8 cellular contexts compared by ENCODE assay signal in genomic region chr12:57744777-57745484, GRCh38. TPM values are rescaled to one million over a fixed set of nuclear protein-coding genes. Genes with fewer than 3 reads are reported as not detected.
DNase-seq lines count a peak whose midpoint lies in the region; ATAC-seq and TF ChIP-seq lines count a peak whose summit lies in the region.

TSS of gene TSPAN31 (plus strand) at chr12:57745039. CDS start at chr12:57745155, 116 bp downstream.

- peaks cover 26 to 38% of the 10 kb centered on the region in 2 experiments for H3K36me3 ChIP-seq in SK-N-SH (replicated peaks in 1 of 2; ENCODE audit: control insufficient read depth in 1 of 2, insufficient read depth in 2 of 2, low read length in 1 of 2)
- peaks cover 0 to 34% of the 10 kb centered on the region in 2 donors for H3K36me3 ChIP-seq in gastroesophageal sphincter
- peaks cover 18 to 43% of the 10 kb centered on the region in 2 donors for H3K36me3 ChIP-seq in neuronal stem cell (replicated peaks in 1 of 2; ENCODE audit: control insufficient read depth in 2 of 2, insufficient read depth in 2 of 2, low read length in 2 of 2)
- peaks cover 13 to 36% (median 26%) of the 10 kb centered on the region in 5 donors for H3K36me3 ChIP-seq in subcutaneous abdominal adipose tissue (ENCODE audit: control insufficient read depth in 5 of 5, insufficient read depth in 5 of 5, low read length in 5 of 5)

- H3K9ac ChIP-seq in SK-N-SH, result peak within 1 kb of the TSS; percentile 99
- H3K9ac ChIP-seq in neuronal stem cell (ENCODE audit: low read depth, low read length, poor library complexity), result peak within 1 kb of the TSS; percentile 79
- peak within 1 kb of the TSS; percentile 93 to 99 (median 98) for H3K9ac ChIP-seq in subcutaneous abdominal adipose tissue (ENCODE audit: low read length in 5 of 5)

- 1% methylated on average over 26 of the region's 29 CpGs for WGBS in SK-N-SH (ENCODE audit: low lambda C conversion rate)
- WGBS in gastroesophageal sphincter (ENCODE audit: low coverage in 1 of 2), 2 donors, result 0% methylated on average over 7 to 12 of the region's 29 CpGs
- WGBS in neuronal stem cell (ENCODE audit: extremely low coverage in 2 of 2, insufficient read length in 2 of 2, insufficient replicate concordance in 1 of 2), 2 donors, result no CpG with 5 or more reads among the region's 29 CpGs

- POLR2A ChIA-PET in SK-N-SH (lab: Yijun Ruan, JAX), result interaction anchor here (0.5 to 2.1 kb wide), 10 partner anchors 9 to 153 kb away, joined by 3 to 18 read pairs (median 4); no protein-coding TSS in a partner anchor

- peak within 1 kb of the TSS; percentile 81 to 82 for H3K4me3 ChIP-seq in SK-N-SH (ENCODE audit: low read depth in 2 of 2, low read length in 1 of 2)
- H3K4me3 ChIP-seq in gastroesophageal sphincter, result peak within 1 kb of the TSS; percentile 85 to 90
- H3K4me3 ChIP-seq in neuronal stem cell (ENCODE audit: low read length in 2 of 2), result peak within 1 kb of the TSS; percentile 82 to 87
- peak within 1 kb of the TSS; percentile 88 to 96 (median 92) for H3K4me3 ChIP-seq in subcutaneous abdominal adipose tissue (ENCODE audit: low read depth in 1 of 5, low read length in 5 of 5)

- TF ChIP-seq RAD21 in SK-N-SH (IDR thresholded peaks at IDR 0.05; ENCODE audit: low read length), result no peak

- H2BK120ac ChIP-seq in neuronal stem cell (ENCODE audit: low read depth, low read length), result no peak within 1 kb of the TSS

- peaks cover 32% of the 10 kb centered on the region for H3F3A ChIP-seq in SK-N-SH (replicated peaks; ENCODE audit: insufficient read depth)

- H3K18ac ChIP-seq in neuronal stem cell (ENCODE audit: low read length), result peak within 1 kb of the TSS; percentile 97

- peak; percentile 78 for ATAC-seq in HG02588 (IDR thresholded peaks at IDR 0.05; ENCODE audit: unreplicated experiment)
- peak; percentile 98 for ATAC-seq in gastroesophageal sphincter

- H3K23ac ChIP-seq in neuronal stem cell (ENCODE audit: low read depth, low read length, poor library complexity), result peak within 1 kb of the TSS; percentile 14

- H3K27ac ChIP-seq in SK-N-SH (ENCODE audit: low read depth in 2 of 2, low read length in 1 of 2) (peak within 1 kb of the TSS; percentile 96 to 98), gastroesophageal sphincter (peak within 1 kb of the TSS; percentile 93 to 97 (median 94)), neuronal stem cell (replicated peaks; ENCODE audit: low read length) (peak within 1 kb of the TSS; percentile 81), subcutaneous abdominal adipose tissue (ENCODE audit: low read depth, low read length) (peak within 1 kb of the TSS; percentile 99)

- CTCF ChIA-PET in SK-N-SH (lab: Yijun Ruan, JAX), result interaction anchor here (0.7 to 3.2 kb wide), 6 partner anchors 9 to 162 kb away, joined by 3 to 18 read pairs (median 8); partner anchors contain the start of gene B4GALNT1

- TF ChIP-seq POLR2A in gastroesophageal sphincter (IDR thresholded peaks at IDR 0.05), result peak in 1 of 2 donors; percentile 36

- H2AK5ac ChIP-seq in neuronal stem cell (ENCODE audit: low read depth, low read length), result peak within 1 kb of the TSS; percentile 51

- H3K4me2 ChIP-seq in SK-N-SH, result peak within 1 kb of the TSS; percentile 87
- H3K4me2 ChIP-seq in neuronal stem cell (ENCODE audit: insufficient read depth, low read length, poor library complexity, severe bottlenecking), result peak within 1 kb of the TSS; percentile 85

- no peak within 1 kb of the TSS for H2BK12ac ChIP-seq in neuronal stem cell (ENCODE audit: low read length)

- no peaks in the 10 kb centered on the region for H3K9me2 ChIP-seq in SK-N-SH

- H2BK5ac ChIP-seq in neuronal stem cell (ENCODE audit: low read length), result no peak within 1 kb of the TSS

- no peak within 1 kb of the TSS for H3K14ac ChIP-seq in neuronal stem cell (ENCODE audit: low read length)

- H3K4ac ChIP-seq in neuronal stem cell (ENCODE audit: low read length), result no peak within 1 kb of the TSS

- H3K79me2 ChIP-seq in SK-N-SH (ENCODE audit: insufficient read depth), result peaks cover 17% of the 10 kb centered on the region

- no peak within 1 kb of the TSS for H4K8ac ChIP-seq in neuronal stem cell (ENCODE audit: low read depth, low read length)

- TF ChIP-seq EP300 in SK-N-SH (IDR thresholded peaks at IDR 0.05; ENCODE audit: borderline replicate concordance in 1 of 2, low read depth in 1 of 2, low read length in 1 of 2) (no peak), gastroesophageal sphincter (IDR thresholded peaks at IDR 0.05) (no peak)

- H3K4me1 ChIP-seq in SK-N-SH (ENCODE audit: control insufficient read depth in 1 of 2, insufficient read depth in 2 of 2, low read depth in 1 of 2, low read length in 1 of 2) (peaks cover 0 to 17% of the 10 kb centered on the region in 2 experiments; a peak in 2 of 4 replicates), gastroesophageal sphincter (peaks cover 0 to 21% (median 6%) of the 10 kb centered on the region in 3 donors), neuronal stem cell (ENCODE audit: control insufficient read depth in 2 of 2, insufficient read depth in 1 of 2, low read depth in 1 of 2, low read length in 2 of 2) (peaks cover 4 to 21% of the 10 kb centered on the region in 2 donors), subcutaneous abdominal adipose tissue (ENCODE audit: control insufficient read depth in 5 of 5, insufficient read depth in 5 of 5, low read length in 5 of 5) (peaks cover 5 to 28% (median 18%) of the 10 kb centered on the region in 5 donors)

- H3K27me3 ChIP-seq in SK-N-SH (ENCODE audit: insufficient read depth) (no peaks in the 10 kb centered on the region), gastroesophageal sphincter (peaks cover 23% of the 10 kb centered on the region), neuronal stem cell (ENCODE audit: control insufficient read depth in 3 of 3, insufficient read depth in 3 of 3, low read depth in 1 of 3, low read length in 3 of 3) (peaks cover 0 to 21% (median 0%) of the 10 kb centered on the region in 3 experiments), subcutaneous abdominal adipose tissue (ENCODE audit: control insufficient read depth in 5 of 5, insufficient read depth in 4 of 5, low read length in 5 of 5) (peaks cover 0 to 13% (median 4%) of the 10 kb centered on the region in 5 donors)

- no peak within 1 kb of the TSS for H2BK15ac ChIP-seq in neuronal stem cell (ENCODE audit: low read length)

- H3K9me3 ChIP-seq in SK-N-SH (no peaks in the 10 kb centered on the region), gastroesophageal sphincter (no peaks in the 10 kb centered on the region), neuronal stem cell (replicated peaks in 1 of 2; ENCODE audit: control insufficient read depth in 2 of 2, insufficient read depth in 1 of 2, low read depth in 1 of 2, low read length in 2 of 2) (no peaks in the 10 kb centered on the region), subcutaneous abdominal adipose tissue (ENCODE audit: control insufficient read depth in 5 of 5, low read length in 5 of 5) (no peaks in the 10 kb centered on the region)

- TF ChIP-seq CTCF in SK-N-SH (IDR thresholded peaks at IDR 0.05) (no peak), gastroesophageal sphincter (IDR thresholded peaks at IDR 0.05) (peak in 1 of 4 experiments; percentile 32)

- DNase-seq in GM04504 (ENCODE audit: low read depth), result peak; percentile 98
- DNase-seq in NCI-H1092 (lab: John Stamatoyannopoulos, UW), result peak; percentile 91
- DNase-seq in SK-N-SH, result peak; percentile 86
- peak; percentile 95 for DNase-seq in activated naive CD4-positive, alpha-beta T cell treated with anti-CD3 and anti-CD28 coated beads, Interleukin-2, amount 50 U/mL, for 16 hours
- peak; percentile 91 for DNase-seq in neuronal stem cell (ENCODE audit: low spot score)

- H4K91ac ChIP-seq in neuronal stem cell (ENCODE audit: low read depth, low read length, poor library complexity), result no peak within 1 kb of the TSS

- H3K79me1 ChIP-seq in neuronal stem cell (ENCODE audit: low read depth, low read length), result no peaks in the 10 kb centered on the region

- H4K20me1 ChIP-seq in SK-N-SH (ENCODE audit: insufficient read depth), result no peaks in the 10 kb centered on the region

- H2AFZ ChIP-seq in SK-N-SH (ENCODE audit: low read depth) (peak within 1 kb of the TSS; percentile 91), neuronal stem cell (ENCODE audit: low read length) (peak within 1 kb of the TSS; percentile 90)

TF ChIP-seq in SK-N-SH, 30 proteins besides CTCF, POLR2A, EP300 and RAD21 (continues in another document):
- TF ChIP-seq FOXM1 (IDR thresholded peaks at IDR 0.05; ENCODE audit: low read depth), result no peak; the same call in 1 of the 2 replicates
- TF ChIP-seq SIN3A (IDR thresholded peaks at IDR 0.05; ENCODE audit: borderline replicate concordance, low read depth, low read length), result peak; percentile 32; the same call in 1 of the 2 replicates
- peak; percentile 23; the same call in 1 of the 2 replicates for TF ChIP-seq JUND (IDR thresholded peaks at IDR 0.05)
- peak; percentile 69 for TF ChIP-seq IRF3 (IDR thresholded peaks at IDR 0.05; ENCODE audit: low read depth, low read length)
- TF ChIP-seq ELF1 (IDR thresholded peaks at IDR 0.05), result peak; percentile 81
- TF ChIP-seq POLR2AphosphoS5 (IDR thresholded peaks at IDR 0.05; ENCODE audit: low read depth, low read length), result peak; percentile 58; the same call in 1 of the 2 replicates
- TF ChIP-seq USF1 (IDR thresholded peaks at IDR 0.05; ENCODE audit: borderline replicate concordance, low read depth), result no peak
- no peak for TF ChIP-seq EZH2phosphoT487 (IDR thresholded peaks at IDR 0.05; ENCODE audit: borderline replicate concordance, low read depth)
- TF ChIP-seq RFX5 (IDR thresholded peaks at IDR 0.05; ENCODE audit: low read length), result peak; percentile 94
- no peak for TF ChIP-seq TAF1 (IDR thresholded peaks at IDR 0.05; ENCODE audit: borderline replicate concordance, low read depth, low read length)

RNA-seq across cellular contexts. Expression of gene TSPAN31, which starts in this region (rescaled TPM):
- polyA plus RNA-seq in SK-N-SH (2012; rRNA removed), result 36.8 and 42.8 TPM in 2 replicates
- polyA plus RNA-seq in SK-N-SH (2012; cell fraction: cytosol; rRNA removed), result 41.5 and 44.8 TPM in 2 replicates
- 21.8 and 54.2 TPM in 2 replicates for polyA plus RNA-seq in SK-N-SH (2012; cell fraction: nucleus; rRNA removed)
- 10 to 100 TPM; 47.0 to 75.8 (median 53.2) TPM for total RNA-seq in gastroesophageal sphincter
- polyA plus RNA-seq in neuronal stem cell (2013, experiment 1 of 2), result 24.9 TPM
- polyA plus RNA-seq in neuronal stem cell (2013, experiment 2 of 2), result 25.4 TPM

Comparison
In these comparisons a context has a peak if more than half of its experiments do, and no peak if none do; other contexts are left out.
1. Peak in every context shown above with its lines: DNase-seq, ATAC-seq, H3K4me3 ChIP-seq and H3K27ac ChIP-seq.